Comparison of ENCODE assay signal across 1 cellular context in genomic region chr6:73566954-73567591, GRCh38.
A peak's percentile ranks its signal among the peaks of the same experiment; 100 is the strongest.
TF ChIP-seq lines count a peak whose summit lies in the region.

No MANE protein-coding gene starts in this region.

TF ChIP-seq in HepG2, 621 proteins besides CTCF, POLR2A, EP300 and RAD21 (continued from another document and continues in another):
- TF ChIP-seq STAT6 (CRISPR knock-in tag; IDR thresholded peaks at IDR 0.05; ENCODE audit: borderline replicate concordance) = no peak
- no peak for TF ChIP-seq FIP1L1 (IDR thresholded peaks at IDR 0.05; ENCODE audit: borderline replicate concordance, insufficient read depth, low read depth, low read length)
- no peak for TF ChIP-seq ZNF275 (CRISPR knock-in tag; IDR thresholded peaks at IDR 0.05; ENCODE audit: borderline replicate concordance)
- 0 out of 2 replicates have a peak, but pooled peaks have one; percentile 10 for TF ChIP-seq ATF7 (IDR thresholded peaks at IDR 0.05)
- 0 out of 2 replicates have a peak, but pooled peaks have one; percentile 43 for TF ChIP-seq ATF7 (CRISPR knock-in tag; IDR thresholded peaks at IDR 0.05)
- no peak for TF ChIP-seq IRX3 (CRISPR knock-in tag; IDR thresholded peaks at IDR 0.05; ENCODE audit: borderline replicate concordance, low read depth)
- no peak for TF ChIP-seq ZBTB1 (CRISPR knock-in tag; IDR thresholded peaks at IDR 0.05; ENCODE audit: borderline replicate concordance)
- TF ChIP-seq ZNF703 (CRISPR knock-in tag; IDR thresholded peaks at IDR 0.05; ENCODE audit: borderline replicate concordance) = no peak
- TF ChIP-seq SRSF1 (optimal IDR thresholded peaks at IDR 0.05; ENCODE audit: low read depth, low read length) = no peak
- TF ChIP-seq ARID4A (CRISPR knock-in tag; IDR thresholded peaks at IDR 0.05; ENCODE audit: borderline replicate concordance) = peak; percentile 61; the same call in 1 of the 2 replicates
- TF ChIP-seq FUBP1 (CRISPR knock-in tag; IDR thresholded peaks at IDR 0.05; ENCODE audit: borderline replicate concordance) = no peak
- TF ChIP-seq LRRFIP1 (CRISPR knock-in tag; conservative IDR thresholded peaks at IDR 0.05) = no peak
- TF ChIP-seq ARHGAP35 (CRISPR knock-in tag; IDR thresholded peaks at IDR 0.05; ENCODE audit: borderline replicate concordance) = 0 out of 2 replicates have a peak, but pooled peaks have one; percentile 65
- TF ChIP-seq ZNF10 (CRISPR knock-in tag; IDR thresholded peaks at IDR 0.05; ENCODE audit: borderline replicate concordance, low read depth) = no peak
- no peak for TF ChIP-seq ZNF543 (CRISPR knock-in tag; IDR thresholded peaks at IDR 0.05)
- TF ChIP-seq KDM2A (CRISPR knock-in tag; IDR thresholded peaks at IDR 0.05; ENCODE audit: borderline replicate concordance, low read depth) = peak; percentile 52; the same call in 1 of the 2 replicates
- peak; percentile 95 for TF ChIP-seq MAX (IDR thresholded peaks at IDR 0.05)
- TF ChIP-seq AHDC1 (CRISPR knock-in tag; IDR thresholded peaks at IDR 0.05; ENCODE audit: borderline replicate concordance) = peak; percentile 76; the same call in 1 of the 2 replicates
- no peak for TF ChIP-seq RBAK (CRISPR knock-in tag; IDR thresholded peaks at IDR 0.05)
- no peak for TF ChIP-seq MTERF4 (CRISPR knock-in tag; IDR thresholded peaks at IDR 0.05)
- TF ChIP-seq HOXA9 (CRISPR knock-in tag; IDR thresholded peaks at IDR 0.05; ENCODE audit: borderline replicate concordance) = no peak
- peak; percentile 96 for TF ChIP-seq HDAC2 (CRISPR knock-in tag; IDR thresholded peaks at IDR 0.05)
- no peak for TF ChIP-seq CHD2 (IDR thresholded peaks at IDR 0.05; ENCODE audit: low read depth, low read length)
- no peak for TF ChIP-seq HNRNPLL (IDR thresholded peaks at IDR 0.05; ENCODE audit: low read depth, low read length, poor library complexity, severe bottlenecking)
- TF ChIP-seq ZNF788 (CRISPR knock-in tag; IDR thresholded peaks at IDR 0.05; ENCODE audit: borderline replicate concordance) = peak; percentile 84; the same call in 1 of the 2 replicates
- 0 out of 2 replicates have a peak, but pooled peaks have one; percentile 57 for TF ChIP-seq REL (CRISPR knock-in tag; conservative IDR thresholded peaks at IDR 0.05)
- TF ChIP-seq SMAD9 (CRISPR knock-in tag; IDR thresholded peaks at IDR 0.05) = no peak
- no peak for TF ChIP-seq JARID2 (CRISPR knock-in tag; IDR thresholded peaks at IDR 0.05; ENCODE audit: insufficient replicate concordance)
- TF ChIP-seq ZBTB44 (CRISPR knock-in tag; IDR thresholded peaks at IDR 0.05) = no peak
- TF ChIP-seq CERS6 (CRISPR knock-in tag; IDR thresholded peaks at IDR 0.05) = no peak
- peak; percentile 66 for TF ChIP-seq ATF3 (CRISPR knock-in tag; IDR thresholded peaks at IDR 0.05)
